16 cellular contexts compared by ENCODE assay signal in the genomic region with DNA sequence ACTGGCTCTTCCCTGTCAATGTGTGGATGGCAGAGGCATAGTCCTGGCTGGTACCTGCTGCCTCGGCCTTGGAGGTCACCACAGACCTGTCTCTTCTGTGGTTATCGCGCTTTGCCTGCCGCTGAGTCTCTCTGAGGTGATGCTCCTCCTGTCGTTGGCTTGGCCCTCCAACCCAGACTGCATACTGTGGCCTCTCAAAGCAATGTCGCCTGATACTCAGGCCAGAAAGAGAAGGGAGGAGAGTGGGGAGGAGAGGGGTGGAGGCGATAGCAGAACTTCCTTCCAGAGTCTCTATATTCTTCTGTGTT.
DNase-seq lines count a peak whose midpoint lies in the region; ATAC-seq, FAIRE-seq and TF ChIP-seq lines count a peak whose summit lies in the region.
"Had no signal": no experiment of that assay in that cellular context is flagged by ENCODE, and none has a peak within 500 bp of the region (broad histone marks: within the 10 kb centered on the region; RNA-seq: fewer than 3 reads in every experiment).

No MANE protein-coding gene starts in this region.

- no TSS peak for BruUV-seq in K562 (replicated peaks; lab: Mats Ljungman, UMichigan)
- BruUV-seq in MCF 10A (replicated peaks; lab: Mats Ljungman, UMichigan): no TSS peak

- no peaks in the 10 kb centered on the region for H4K20me1 ChIP-seq in GM23338 (replicated peaks; ENCODE audit: insufficient read depth)
- H4K20me1 ChIP-seq in K562 (replicated peaks; ENCODE audit: control insufficient read depth, insufficient read depth, low read length): no peaks in the 10 kb centered on the region

- H3K27ac ChIP-seq in GM23338 (ENCODE audit: low read depth) (no peak overlapping the region), K562 (ENCODE audit: extremely low read depth, low read depth, low read length) (no peak overlapping the region), colonic mucosa (no peak overlapping the region)
- H3K27ac ChIP-seq: C4-2B had no signal

- H3K36me3 ChIP-seq in GM23338 (ENCODE audit: insufficient read depth) (no peaks in the 10 kb centered on the region), K562 (ENCODE audit: control insufficient read depth, insufficient read depth, low read length) (no peaks in the 10 kb centered on the region), colonic mucosa (no peaks in the 10 kb centered on the region)
- H3K36me3 ChIP-seq: BE2C had no signal

- H3K9me2 ChIP-seq in GM23338 (ENCODE audit: insufficient read depth): 0 out of 2 replicates have a peak, but pooled peaks cover 4% of the 10 kb centered on the region

- TF ChIP-seq POLR2A in K562 (conservative IDR thresholded peaks at IDR 0.05): no peak

- H3K4me3 Mint-ChIP-seq in GM23338: no peak overlapping the region
- no peak overlapping the region for H3K4me3 Mint-ChIP-seq in MCF 10A (ENCODE audit: unreplicated experiment)
- H3K4me3 Mint-ChIP-seq: CD4-positive, alpha-beta memory T cell; H9 had no signal

- no peak overlapping the region for H3K4me2 ChIP-seq in GM23338
- no peak overlapping the region for H3K4me2 ChIP-seq in K562 (ENCODE audit: insufficient read depth, low read length)

- H3K27me3 Mint-ChIP-seq in GM23338 (ENCODE audit: insufficient read depth, low read depth, poor library complexity): peaks cover 7% of the 10 kb centered on the region
- no peaks in the 10 kb centered on the region for H3K27me3 Mint-ChIP-seq in MCF 10A (ENCODE audit: insufficient read depth, unreplicated experiment)

- CTCF ChIA-PET in K562 (lab: Yijun Ruan, JAX; ENCODE audit: low intra/inter-chr PET ratio) (no interaction called here), MCF 10A (lab: Yijun Ruan, JAX) (interaction anchor here (1.0 kb wide), 1 partner anchor 13 kb away, joined by 3 read pairs; no protein-coding TSS in a partner anchor)

- in situ Hi-C loops in K562 (cut with MboI): no loop called here

- WGBS in K562 (ENCODE audit: insufficient coverage, low coverage, missing lambda C conversion rate): 7% methylated on average over 7 of the region's 7 CpGs

- H3K9me3 Mint-ChIP-seq in GM23338 (no peaks in the 10 kb centered on the region), MCF 10A (ENCODE audit: unreplicated experiment) (no peaks in the 10 kb centered on the region)
- H3K9me3 Mint-ChIP-seq: H9 had no signal

- H3K9me3 ChIP-seq in K562 (replicated peaks; ENCODE audit: control insufficient read depth, insufficient read depth, low read depth, low read length): no peaks in the 10 kb centered on the region
- no peaks in the 10 kb centered on the region for H3K9me3 ChIP-seq in colonic mucosa
- H3K9me3 ChIP-seq: BE2C had no signal

- intact Hi-C loops in K562 (cut with micrococcal nuclease): no loop called here
- intact Hi-C loops in posterior vena cava (cut with DNase I): no loop called here
- intact Hi-C loops in colonic mucosa (cut with DNase I): no loop called here
- intact Hi-C loops in MCF 10A (cut with micrococcal nuclease): no loop called here

- H2AFZ ChIP-seq in GM23338 (no peak overlapping the region), K562 (ENCODE audit: low read depth, low read length) (no peak overlapping the region)

- no peak for TF ChIP-seq EP300 in K562 (IDR thresholded peaks at IDR 0.05; ENCODE audit: low read length)

- H3K4me3 ChIP-seq in GM23338: no peak overlapping the region
- H3K4me3 ChIP-seq in K562: no peak overlapping the region
- H3K4me3 ChIP-seq in colonic mucosa: no peak overlapping the region
- H3K4me3 ChIP-seq: GM12878 had no signal

- H3K9ac ChIP-seq in K562 (ENCODE audit: insufficient read depth in 1 of 2, low read depth in 2 of 2, low read length in 2 of 2): peak overlapping the region in 1 of 2 experiments; percentile 46; a peak in 1 of 4 replicates
- H3K9ac ChIP-seq in colonic mucosa (ENCODE audit: low read depth in 2 of 2, low read length in 2 of 2): no peak overlapping the region

- no peaks in the 10 kb centered on the region for H3K9me1 ChIP-seq in K562 (ENCODE audit: control insufficient read depth, insufficient read depth, low read length)

- H3F3A ChIP-seq in GM23338 (replicated peaks; ENCODE audit: low read depth): no peaks in the 10 kb centered on the region

- H3K4me1 Mint-ChIP-seq in GM23338 (peaks cover 4% of the 10 kb centered on the region), MCF 10A (ENCODE audit: insufficient read depth, unreplicated experiment) (peaks cover 9% of the 10 kb centered on the region)

- H3K79me2 ChIP-seq in GM23338 (replicated peaks; ENCODE audit: insufficient read depth): no peaks in the 10 kb centered on the region
- no peaks in the 10 kb centered on the region for H3K79me2 ChIP-seq in K562 (ENCODE audit: control insufficient read depth, insufficient read depth, low read length)

- POLR2A ChIA-PET in K562 (lab: Yijun Ruan, JAX) (interaction anchor here (1.1 kb wide), 2 partner anchors 10 to 11 kb away, joined by 3 to 4 read pairs; no protein-coding TSS in a partner anchor), MCF 10A (lab: Yijun Ruan, JAX) (interaction anchor here (0.8 to 3.8 kb wide), 5 partner anchors 10 to 606 kb away, joined by 3 to 17 read pairs (median 4); no protein-coding TSS in a partner anchor)

- no peaks in the 10 kb centered on the region for H3K27me3 ChIP-seq in GM23338 (ENCODE audit: insufficient read depth)
- peaks cover 18% of the 10 kb centered on the region in 2 experiments for H3K27me3 ChIP-seq in K562 (ENCODE audit: control insufficient read depth in 2 of 2, insufficient read depth in 2 of 2, low read length in 2 of 2)
- H3K27me3 ChIP-seq in colonic mucosa: no peaks in the 10 kb centered on the region
- H3K27me3 ChIP-seq: BE2C had no signal

- ATAC-seq in GM23338 (peak; percentile 39), K562 (peak; percentile 22), left lobe of liver (no peak)
- ATAC-seq: GM12878 had no signal

- TF ChIP-seq CTCF in GM23338 (conservative IDR thresholded peaks at IDR 0.05; ENCODE audit: low read depth in 2 of 2) (no peak), K562 (IDR thresholded peaks at IDR 0.05 in 2 of 3, conservative IDR thresholded peaks at IDR 0.05 in 1 of 3; ENCODE audit: insufficient read depth in 2 of 3, low read depth in 1 of 3, low read length in 3 of 3) (no peak), colonic mucosa (IDR thresholded peaks at IDR 0.05) (no peak), MCF 10A (IDR thresholded peaks at IDR 0.05; ENCODE audit: unreplicated experiment) (no peak)

- H3K36me3 Mint-ChIP-seq in GM23338 (ENCODE audit: low read depth) (no peaks in the 10 kb centered on the region), MCF 10A (ENCODE audit: insufficient read depth, unreplicated experiment) (peaks cover 68% of the 10 kb centered on the region)
- H3K36me3 Mint-ChIP-seq: CD4-positive, alpha-beta memory T cell had no signal

- DNase-seq in GM23338 (ENCODE audit: low spot score) (no peak), K562 (ENCODE audit: extremely low read depth in 1 of 4, low spot score in 3 of 4) (no peak), left lobe of liver (ENCODE audit: low spot score) (peak; percentile 15), posterior vena cava (ENCODE audit: low spot score) (peak; percentile 43), NCI-H82 treated with DMSO at 0.1 percent for 48 hours (lab: John Stamatoyannopoulos, UW; ENCODE audit: unreplicated experiment) (no peak), colonic mucosa (no peak), MCF 10A (ENCODE audit: unreplicated experiment) (no peak)
- DNase-seq: BE2C; CD4-positive, alpha-beta memory T cell; DMS79; GOT3; H9 had no signal

- H3K4me1 ChIP-seq in GM23338 (ENCODE audit: insufficient read depth) (no peaks in the 10 kb centered on the region), K562 (replicated peaks in 1 of 2; ENCODE audit: control insufficient read depth in 2 of 2, insufficient read depth in 2 of 2, low read length in 2 of 2) (no peaks in the 10 kb centered on the region; a peak in 1 of 5 replicates), colonic mucosa (no peaks in the 10 kb centered on the region)
- H3K4me1 ChIP-seq: BE2C had no signal

- H3K27ac Mint-ChIP-seq in GM23338 (no peak overlapping the region), MCF 10A (ENCODE audit: low read depth, unreplicated experiment) (no peak overlapping the region)

- no peak for TF ChIP-seq RAD21 in K562 (CRISPR knock-in tag; conservative IDR thresholded peaks at IDR 0.05 in 1 of 2, IDR thresholded peaks at IDR 0.05 in 1 of 2)

- FAIRE-seq in K562 (lab: Jason Lieb, UNC): no peak
- FAIRE-seq: A204.1, GM12878, GM18507 had no signal

TF ChIP-seq in GM23338, 12 proteins besides CTCF, POLR2A, EP300 and RAD21 (continues in another document):
- no peak for TF ChIP-seq EZH2 (IDR thresholded peaks at IDR 0.05; ENCODE audit: low read depth, unreplicated experiment)
- TF ChIP-seq, protein P1, sequence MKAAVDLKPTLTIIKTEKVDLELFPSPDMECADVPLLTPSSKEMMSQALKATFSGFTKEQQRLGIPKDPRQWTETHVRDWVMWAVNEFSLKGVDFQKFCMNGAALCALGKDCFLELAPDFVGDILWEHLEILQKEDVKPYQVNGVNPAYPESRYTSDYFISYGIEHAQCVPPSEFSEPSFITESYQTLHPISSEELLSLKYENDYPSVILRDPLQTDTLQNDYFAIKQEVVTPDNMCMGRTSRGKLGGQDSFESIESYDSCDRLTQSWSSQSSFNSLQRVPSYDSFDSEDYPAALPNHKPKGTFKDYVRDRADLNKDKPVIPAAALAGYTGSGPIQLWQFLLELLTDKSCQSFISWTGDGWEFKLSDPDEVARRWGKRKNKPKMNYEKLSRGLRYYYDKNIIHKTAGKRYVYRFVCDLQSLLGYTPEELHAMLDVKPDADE (IDR thresholded peaks at IDR 0.05): no peak

TF ChIP-seq in K562, 482 proteins besides CTCF, POLR2A, EP300 and RAD21 (continues in another document):
- TF ChIP-seq SIN3A (IDR thresholded peaks at IDR 0.05; ENCODE audit: borderline replicate concordance in 2 of 2, control insufficient read depth in 1 of 2, low read depth in 2 of 2, low read length in 2 of 2) (no peak), ESRRA (IDR thresholded peaks at IDR 0.05; ENCODE audit: borderline replicate concordance, low read depth) (no peak), STAT5A (IDR thresholded peaks at IDR 0.05; ENCODE audit: borderline replicate concordance, low read length) (no peak), HMG20B (CRISPR knock-in tag; IDR thresholded peaks at IDR 0.05) (no peak), DNMT1 (IDR thresholded peaks at IDR 0.05) (no peak), SIN3B (IDR thresholded peaks at IDR 0.05; ENCODE audit: low read depth) (no peak)
- TF ChIP-seq, protein P2, sequence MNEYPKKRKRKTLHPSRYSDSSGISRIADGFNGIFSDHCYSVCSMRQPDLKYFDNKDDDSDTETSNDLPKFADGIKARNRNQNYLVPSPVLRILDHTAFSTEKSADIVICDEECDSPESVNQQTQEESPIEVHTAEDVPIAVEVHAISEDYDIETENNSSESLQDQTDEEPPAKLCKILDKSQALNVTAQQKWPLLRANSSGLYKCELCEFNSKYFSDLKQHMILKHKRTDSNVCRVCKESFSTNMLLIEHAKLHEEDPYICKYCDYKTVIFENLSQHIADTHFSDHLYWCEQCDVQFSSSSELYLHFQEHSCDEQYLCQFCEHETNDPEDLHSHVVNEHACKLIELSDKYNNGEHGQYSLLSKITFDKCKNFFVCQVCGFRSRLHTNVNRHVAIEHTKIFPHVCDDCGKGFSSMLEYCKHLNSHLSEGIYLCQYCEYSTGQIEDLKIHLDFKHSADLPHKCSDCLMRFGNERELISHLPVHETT (CRISPR knock-in tag; conservative IDR thresholded peaks at IDR 0.05 in 1 of 2, IDR thresholded peaks at IDR 0.05 in 1 of 2): no peak

Comparison
In these comparisons a context has a peak if more than half of its experiments do, and no peak if none do; other contexts are left out.
1. DNase-seq: peak in left lobe of liver (single experiment) and posterior vena cava (single experiment); none in GM23338 (single experiment), K562 (0 of 4), NCI-H82 treated with DMSO at 0.1 percent for 48 hours (single experiment), colonic mucosa (single experiment) and MCF 10A (single experiment).